Comparison of ENCODE assay signal across 1 cellular context in genomic region chr5:61534481-61535267, GRCh38.
A peak's percentile ranks its signal among the peaks of the same experiment; 100 is the strongest.
TF ChIP-seq lines count a peak whose summit lies in the region.

No MANE protein-coding gene starts in this region.

TF ChIP-seq in GM12878, 131 proteins besides CTCF, POLR2A, EP300 and RAD21 (continued from another document and continues in another):
- TF ChIP-seq ZBTB40 (IDR thresholded peaks at IDR 0.05; ENCODE audit: borderline replicate concordance), result no peak
- peak; percentile 52; the same call in 1 of the 2 replicates for TF ChIP-seq RELB (IDR thresholded peaks at IDR 0.05; ENCODE audit: low read depth)
- TF ChIP-seq ZBED1 (IDR thresholded peaks at IDR 0.05; ENCODE audit: borderline replicate concordance), result no peak
- peak; percentile 72; the same call in 1 of the 2 replicates for TF ChIP-seq DPF2 (IDR thresholded peaks at IDR 0.05)
- TF ChIP-seq CHD4 (IDR thresholded peaks at IDR 0.05), result no peak
- no peak for TF ChIP-seq BHLHE40 (IDR thresholded peaks at IDR 0.05; ENCODE audit: borderline replicate concordance in 1 of 2, low read depth in 2 of 2, low read length in 1 of 2)
- no peak for TF ChIP-seq USF2 (IDR thresholded peaks at IDR 0.05; ENCODE audit: borderline replicate concordance, low read depth, low read length)
- peak; percentile 56 to 70; a peak in 3 of 4 replicates for TF ChIP-seq IKZF2 (IDR thresholded peaks at IDR 0.05)
- no peak for TF ChIP-seq ZNF687 (IDR thresholded peaks at IDR 0.05)
- peak; percentile 40; the same call in 1 of the 2 replicates for TF ChIP-seq CREM (IDR thresholded peaks at IDR 0.05; ENCODE audit: low read depth)
- no peak for TF ChIP-seq PBX3 (IDR thresholded peaks at IDR 0.05; ENCODE audit: insufficient replicate concordance, low read depth, low read length)
- no peak for TF ChIP-seq CEBPZ (IDR thresholded peaks at IDR 0.05; ENCODE audit: low read depth, low read length)
- no peak for TF ChIP-seq CUX1 (IDR thresholded peaks at IDR 0.05; ENCODE audit: insufficient replicate concordance, low read depth, low read length)
- no peak for TF ChIP-seq HDAC2 (IDR thresholded peaks at IDR 0.05)
- TF ChIP-seq CEBPB (IDR thresholded peaks at IDR 0.05; ENCODE audit: borderline replicate concordance in 1 of 2, low read depth in 2 of 2, low read length in 2 of 2), result no peak
- TF ChIP-seq TBL1XR1 (IDR thresholded peaks at IDR 0.05; ENCODE audit: low read depth, low read length), result no peak
- TF ChIP-seq BACH1 (IDR thresholded peaks at IDR 0.05; ENCODE audit: borderline replicate concordance), result no peak
- peak; percentile 52 for TF ChIP-seq PKNOX1 (IDR thresholded peaks at IDR 0.05)
- no peak for TF ChIP-seq NKRF (conservative IDR thresholded peaks at IDR 0.05)
- no peak for TF ChIP-seq POLR2AphosphoS5 (IDR thresholded peaks at IDR 0.05; ENCODE audit: low read length)
- peak; percentile 93 for TF ChIP-seq MTA2 (IDR thresholded peaks at IDR 0.05; ENCODE audit: low read depth)
- TF ChIP-seq GABPA (IDR thresholded peaks at IDR 0.05; ENCODE audit: low read depth), result no peak
- TF ChIP-seq SMAD5 (IDR thresholded peaks at IDR 0.05; ENCODE audit: low read depth), result no peak
- TF ChIP-seq IRF3 (IDR thresholded peaks at IDR 0.05), result no peak
- 0 out of 2 replicates have a peak, but pooled peaks have one; percentile 13 for TF ChIP-seq TCF12 (IDR thresholded peaks at IDR 0.05; ENCODE audit: low read depth, low read length)
